Comparison of ENCODE assay signal across 8 cellular contexts in the genomic region with DNA sequence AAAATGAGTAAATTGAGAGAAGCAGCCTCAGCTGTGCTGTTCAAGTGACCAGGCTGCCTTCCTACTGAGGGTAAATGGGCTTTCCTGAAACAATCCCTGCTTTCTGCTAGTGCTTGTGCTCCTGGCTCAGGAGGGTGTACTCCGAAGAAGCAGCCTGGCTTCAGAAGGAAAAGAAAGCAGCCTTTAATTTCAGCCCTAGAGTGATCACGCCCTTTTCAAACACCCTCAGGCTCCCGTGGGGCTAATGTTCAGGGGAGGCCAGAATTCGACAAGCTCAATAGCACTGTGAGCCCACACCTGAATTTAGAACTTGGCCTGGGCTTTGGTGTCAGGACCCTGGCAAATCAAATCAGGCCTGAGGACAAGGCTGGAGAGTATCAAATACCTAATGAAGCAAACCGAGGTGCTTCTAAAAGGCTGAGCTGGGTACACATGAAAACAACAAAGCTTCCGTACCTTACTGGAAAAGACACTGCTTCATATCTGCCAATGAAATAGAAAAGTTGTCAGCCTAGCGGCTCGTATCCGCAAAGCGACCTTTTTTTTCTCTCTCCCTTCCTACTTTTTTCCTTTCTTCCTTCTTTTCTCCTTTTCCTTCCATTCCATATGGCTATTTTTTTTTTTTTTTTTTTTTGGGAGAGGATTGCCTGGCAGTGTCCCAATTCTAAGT.
DNase-seq lines count a peak whose midpoint lies in the region; ATAC-seq and TF ChIP-seq lines count a peak whose summit lies in the region.

No MANE protein-coding gene starts in this region.

- no peaks in the 10 kb centered on the region for H3K9me3 ChIP-seq in CD8-positive, alpha-beta memory T cell (ENCODE audit: low read length)

- no peaks in the 10 kb centered on the region for H3K4me1 ChIP-seq in CD8-positive, alpha-beta memory T cell (ENCODE audit: insufficient read depth, low read length)

- H3K27ac ChIP-seq in CD8-positive, alpha-beta memory T cell (ENCODE audit: low read depth, low read length), result peak overlapping the region; percentile 29

- POLR2A ChIA-PET in CD8-positive, alpha-beta memory T cell (lab: Charles Lee), result no interaction called here

- DNase-seq in CD8-positive, alpha-beta memory T cell, result no peak
- DNase-seq in RPMI8226 (peak; percentile 3), fibroblast of pulmonary artery (ENCODE audit: low read depth) (peak; percentile 21), osteocyte (ENCODE audit: extremely low spot score, unreplicated experiment) (no peak), ureter (ENCODE audit: low spot score) (no peak), foreskin melanocyte (no peak)
- DNase-seq in effector memory CD8-positive, alpha-beta T cell, result no peak

- no peaks in the 10 kb centered on the region for H3K4me1 Mint-ChIP-seq in CD8-positive, alpha-beta memory T cell
- peaks cover 38% of the 10 kb centered on the region for H3K4me1 Mint-ChIP-seq in osteocyte (ENCODE audit: unreplicated experiment)
- no peaks in the 10 kb centered on the region for H3K4me1 Mint-ChIP-seq in effector memory CD8-positive, alpha-beta T cell (ENCODE audit: low read depth in 2 of 2)

- H3K36me3 ChIP-seq in CD8-positive, alpha-beta memory T cell (ENCODE audit: insufficient read depth, low read length), result no peaks in the 10 kb centered on the region

- no peak overlapping the region for H3K27ac Mint-ChIP-seq in CD8-positive, alpha-beta memory T cell
- H3K27ac Mint-ChIP-seq in osteocyte (ENCODE audit: unreplicated experiment), result peak overlapping the region; percentile 95
- H3K27ac Mint-ChIP-seq in effector memory CD8-positive, alpha-beta T cell, result no peak overlapping the region

- no peaks in the 10 kb centered on the region for H3K36me3 Mint-ChIP-seq in CD8-positive, alpha-beta memory T cell
- H3K36me3 Mint-ChIP-seq in osteocyte (ENCODE audit: unreplicated experiment), result peaks cover 8% of the 10 kb centered on the region
- H3K36me3 Mint-ChIP-seq in effector memory CD8-positive, alpha-beta T cell (ENCODE audit: insufficient read depth), result no peaks in the 10 kb centered on the region

- peaks cover 0 to 8% (median 3%) of the 10 kb centered on the region in 5 donors for H3K9me3 Mint-ChIP-seq in CD8-positive, alpha-beta memory T cell
- H3K9me3 Mint-ChIP-seq in osteocyte (ENCODE audit: unreplicated experiment), result no peaks in the 10 kb centered on the region
- peaks cover 1 to 4% of the 10 kb centered on the region in 2 donors for H3K9me3 Mint-ChIP-seq in effector memory CD8-positive, alpha-beta T cell

- no peak overlapping the region for H3K4me3 ChIP-seq in CD8-positive, alpha-beta memory T cell (ENCODE audit: low read length)
- no peak overlapping the region for H3K4me3 ChIP-seq in fibroblast of pulmonary artery (replicated peaks; ENCODE audit: low read depth, low read length)

- H3K4me3 Mint-ChIP-seq in CD8-positive, alpha-beta memory T cell, result no peak overlapping the region
- peak overlapping the region; percentile 61 for H3K4me3 Mint-ChIP-seq in osteocyte (ENCODE audit: unreplicated experiment)
- H3K4me3 Mint-ChIP-seq in effector memory CD8-positive, alpha-beta T cell, result no peak overlapping the region

- no peaks in the 10 kb centered on the region for H3K27me3 ChIP-seq in CD8-positive, alpha-beta memory T cell (ENCODE audit: insufficient read depth, low read length, poor library complexity, severe bottlenecking)

- CTCF ChIA-PET in CD8-positive, alpha-beta memory T cell (lab: Charles Lee), result no interaction called here

- no peaks in the 10 kb centered on the region for H3K27me3 Mint-ChIP-seq in CD8-positive, alpha-beta memory T cell
- H3K27me3 Mint-ChIP-seq in osteocyte (ENCODE audit: unreplicated experiment), result no peaks in the 10 kb centered on the region
- no peaks in the 10 kb centered on the region for H3K27me3 Mint-ChIP-seq in effector memory CD8-positive, alpha-beta T cell

- TF ChIP-seq CTCF in fibroblast of pulmonary artery (IDR thresholded peaks at IDR 0.05; ENCODE audit: low read length, missing control alignments) (no peak), osteocyte (IDR thresholded peaks at IDR 0.05) (no peak)

- no peak for ATAC-seq in effector memory CD8-positive, alpha-beta T cell (replicated peaks)
- no peak for ATAC-seq in HG02678 (IDR thresholded peaks at IDR 0.05; ENCODE audit: unreplicated experiment)

Comparison
In these comparisons a context has a peak if more than half of its experiments do, and no peak if none do; other contexts are left out.
1. DNase-seq: peak in RPMI8226 (single experiment) and fibroblast of pulmonary artery (single experiment); none in CD8-positive, alpha-beta memory T cell (0 of 5), osteocyte (single experiment), ureter (single experiment), foreskin melanocyte (single experiment) and effector memory CD8-positive, alpha-beta T cell (0 of 3).